ENCODE assay signal across 8 cellular contexts in genomic region chr17:44221072-44221861, GRCh38. TPM values are rescaled to one million over a fixed set of nuclear protein-coding genes. Genes with fewer than 3 reads are reported as not detected.
DNase-seq lines count a peak whose midpoint lies in the region; ATAC-seq, FAIRE-seq and TF ChIP-seq lines count a peak whose summit lies in the region.

No MANE protein-coding gene starts in this region.

- H3K9me3 Mint-ChIP-seq in activated T-cell treated with anti-CD3 and anti-CD28 coated beads, Interleukin-2, amount 50 U/mL, for 72 hours: no peaks in the 10 kb centered on the region

- intact Hi-C loops in esophagus muscularis mucosa (cut with DNase I): no loop called here

- H3K4me3 ChIP-seq in esophagus muscularis mucosa (peak overlapping the region; percentile 92 to 98 (median 96)), mucosa of rectum (ENCODE audit: low read length in 2 of 2) (peak overlapping the region; percentile 78 to 84)

- peak overlapping the region; percentile 79 to 95 for H3K9ac ChIP-seq in mucosa of rectum (ENCODE audit: low read depth in 1 of 2, low read length in 2 of 2)

- WGBS in esophagus muscularis mucosa: under 1% methylated on average over 52 of the region's 54 CpGs

- peak overlapping the region; percentile 77 for H3K27ac Mint-ChIP-seq in activated T-cell treated with anti-CD3 and anti-CD28 coated beads, Interleukin-2, amount 50 U/mL, for 72 hours

- peak; percentile 33 to 39 for ATAC-seq in activated T-cell treated with anti-CD3 and anti-CD28 coated beads, Interleukin-2, amount 50 U/mL, for 72 hours (replicated peaks in 1 of 2)

- H3K27me3 ChIP-seq in esophagus muscularis mucosa (no peaks in the 10 kb centered on the region), mucosa of rectum (ENCODE audit: control insufficient read depth in 2 of 2, insufficient read depth in 2 of 2, low read length in 2 of 2) (no peaks in the 10 kb centered on the region)

- peak overlapping the region; percentile 100 for H3K27ac ChIP-seq in esophagus muscularis mucosa (replicated peaks in 1 of 4)
- H3K27ac ChIP-seq in mucosa of rectum (ENCODE audit: low read depth in 2 of 2, low read length in 2 of 2): peak overlapping the region; percentile 96 to 97

- peaks cover 30% of the 10 kb centered on the region for H3K4me1 Mint-ChIP-seq in activated T-cell treated with anti-CD3 and anti-CD28 coated beads, Interleukin-2, amount 50 U/mL, for 72 hours (ENCODE audit: low read depth)

- peak overlapping the region; percentile 93 for H3K4me3 Mint-ChIP-seq in activated T-cell treated with anti-CD3 and anti-CD28 coated beads, Interleukin-2, amount 50 U/mL, for 72 hours

- peaks cover 5 to 10% (median 9%) of the 10 kb centered on the region in 4 donors for H3K36me3 ChIP-seq in esophagus muscularis mucosa
- peaks cover 10 to 11% of the 10 kb centered on the region in 2 donors for H3K36me3 ChIP-seq in mucosa of rectum (ENCODE audit: control insufficient read depth in 2 of 2, insufficient read depth in 2 of 2, low read length in 2 of 2)

- H3K9me3 ChIP-seq in esophagus muscularis mucosa: no peaks in the 10 kb centered on the region
- H3K9me3 ChIP-seq in mucosa of rectum (ENCODE audit: control insufficient read depth in 2 of 2, low read length in 2 of 2): no peaks in the 10 kb centered on the region

- no peaks in the 10 kb centered on the region for H3K27me3 Mint-ChIP-seq in activated T-cell treated with anti-CD3 and anti-CD28 coated beads, Interleukin-2, amount 50 U/mL, for 72 hours (ENCODE audit: low read depth)

- H3K4me1 ChIP-seq in esophagus muscularis mucosa: peaks cover 38 to 49% (median 48%) of the 10 kb centered on the region in 4 donors
- peaks cover 32 to 37% of the 10 kb centered on the region in 2 donors for H3K4me1 ChIP-seq in mucosa of rectum (ENCODE audit: control insufficient read depth in 2 of 2, insufficient read depth in 2 of 2, low read length in 2 of 2)

- peaks cover 7% of the 10 kb centered on the region in 2 donors for H3K36me3 Mint-ChIP-seq in activated T-cell treated with anti-CD3 and anti-CD28 coated beads, Interleukin-2, amount 50 U/mL, for 72 hours (ENCODE audit: insufficient read depth in 2 of 2)

- no peak for FAIRE-seq in D721Med (lab: Jason Lieb, UNC)

- no peak for TF ChIP-seq EP300 in esophagus muscularis mucosa (IDR thresholded peaks at IDR 0.05)

- DNase-seq in D341Med (ENCODE audit: low spot score) (peak; percentile 85), KG1 (lab: John Stamatoyannopoulos, UW) (peak; percentile 53), OCI-M1 (lab: John Stamatoyannopoulos, UW) (peak; percentile 84), esophagus muscularis mucosa (ENCODE audit: extremely low spot score) (peak; percentile 95), stromal cell of bone marrow (ENCODE audit: low read depth) (peak; percentile 66), D721Med (ENCODE audit: insufficient read length, low spot score) (no peak)
- DNase-seq in activated T-cell treated with anti-CD3 and anti-CD28 coated beads, Interleukin-2, amount 50 U/mL, for 72 hours: peak; percentile 72 to 85

- TF ChIP-seq CTCF in esophagus muscularis mucosa (IDR thresholded peaks at IDR 0.05) (no peak), D721Med (IDR thresholded peaks at IDR 0.05; ENCODE audit: insufficient read depth, missing control alignments) (no peak)

- TF ChIP-seq POLR2A in esophagus muscularis mucosa (IDR thresholded peaks at IDR 0.05; ENCODE audit: low read depth): no peak

RNA-seq across cellular contexts. Expression of gene UBTF, which starts 1.8 kb away (rescaled TPM):
- 100 to 1,000 TPM; 105 to 125 TPM for total RNA-seq in activated T-cell treated with anti-CD3 and anti-CD28 coated beads, Interleukin-2, amount 50 U/mL, for 72 hours
- total RNA-seq in esophagus muscularis mucosa: 10 to 100 TPM; 48.7 to 78.8 (median 66.1) TPM

RNA-seq across cellular contexts. Expression of gene ATXN7L3, which starts 21.6 kb away (rescaled TPM):
- total RNA-seq in activated T-cell treated with anti-CD3 and anti-CD28 coated beads, Interleukin-2, amount 50 U/mL, for 72 hours: 10 to 100 TPM; 96.1 to 97.6 TPM
- total RNA-seq in esophagus muscularis mucosa: 10 to 100 TPM; 41.9 to 72.6 (median 50.0) TPM

RNA-seq across cellular contexts. Expression of gene TMUB2, which starts 34.5 kb away (rescaled TPM):
- 10 to 100 TPM; 40.8 to 46.2 TPM for total RNA-seq in activated T-cell treated with anti-CD3 and anti-CD28 coated beads, Interleukin-2, amount 50 U/mL, for 72 hours
- 10 to 100 TPM; 25.3 to 50.3 (median 33.4) TPM for total RNA-seq in esophagus muscularis mucosa

RNA-seq across cellular contexts. Expression of gene SLC4A1, which starts 46.7 kb away (rescaled TPM):
- not detected for total RNA-seq in activated T-cell treated with anti-CD3 and anti-CD28 coated beads, Interleukin-2, amount 50 U/mL, for 72 hours
- total RNA-seq in esophagus muscularis mucosa: 1 to 10 TPM in 1 of 4 donors, under 1 TPM in 2, not detected in 1; 0.11 to 2.0 (median 0.19) TPM

RNA-seq across cellular contexts. Expression of gene ASB16, which starts 50.8 kb away (rescaled TPM):
- total RNA-seq in activated T-cell treated with anti-CD3 and anti-CD28 coated beads, Interleukin-2, amount 50 U/mL, for 72 hours: under 1 TPM; 0.34 to 0.44 TPM
- 10 to 100 TPM in 1 of 4 donors, 1 to 10 TPM in 3; 3.3 to 10.8 (median 6.0) TPM for total RNA-seq in esophagus muscularis mucosa
